In genomic region chr14:104796682-104797081, GRCh38 we compare ENCODE assay signal across 1 cellular context.
TF ChIP-seq lines count a peak whose summit lies in the region.

No MANE protein-coding gene starts in this region.

TF ChIP-seq in HepG2, 621 proteins besides CTCF, POLR2A, EP300 and RAD21:
- TF ChIP-seq ZNF543 (CRISPR knock-in tag; IDR thresholded peaks at IDR 0.05) = peak; percentile 64; the same call in 1 of the 2 replicates
- TF ChIP-seq CHD2 (IDR thresholded peaks at IDR 0.05; ENCODE audit: low read depth, low read length) = no peak
- TF ChIP-seq THAP8 (CRISPR knock-in tag; IDR thresholded peaks at IDR 0.05; ENCODE audit: borderline replicate concordance) = no peak
- TF ChIP-seq, protein P1, sequence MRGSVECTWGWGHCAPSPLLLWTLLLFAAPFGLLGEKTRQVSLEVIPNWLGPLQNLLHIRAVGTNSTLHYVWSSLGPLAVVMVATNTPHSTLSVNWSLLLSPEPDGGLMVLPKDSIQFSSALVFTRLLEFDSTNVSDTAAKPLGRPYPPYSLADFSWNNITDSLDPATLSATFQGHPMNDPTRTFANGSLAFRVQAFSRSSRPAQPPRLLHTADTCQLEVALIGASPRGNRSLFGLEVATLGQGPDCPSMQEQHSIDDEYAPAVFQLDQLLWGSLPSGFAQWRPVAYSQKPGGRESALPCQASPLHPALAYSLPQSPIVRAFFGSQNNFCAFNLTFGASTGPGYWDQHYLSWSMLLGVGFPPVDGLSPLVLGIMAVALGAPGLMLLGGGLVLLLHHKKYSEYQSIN (CRISPR knock-in tag; IDR thresholded peaks at IDR 0.05; ENCODE audit: borderline replicate concordance) = no peak
- TF ChIP-seq RBM39 (IDR thresholded peaks at IDR 0.05; ENCODE audit: low read depth, low read length, poor library complexity, severe bottlenecking) = peak; percentile 14
- TF ChIP-seq, protein P2, sequence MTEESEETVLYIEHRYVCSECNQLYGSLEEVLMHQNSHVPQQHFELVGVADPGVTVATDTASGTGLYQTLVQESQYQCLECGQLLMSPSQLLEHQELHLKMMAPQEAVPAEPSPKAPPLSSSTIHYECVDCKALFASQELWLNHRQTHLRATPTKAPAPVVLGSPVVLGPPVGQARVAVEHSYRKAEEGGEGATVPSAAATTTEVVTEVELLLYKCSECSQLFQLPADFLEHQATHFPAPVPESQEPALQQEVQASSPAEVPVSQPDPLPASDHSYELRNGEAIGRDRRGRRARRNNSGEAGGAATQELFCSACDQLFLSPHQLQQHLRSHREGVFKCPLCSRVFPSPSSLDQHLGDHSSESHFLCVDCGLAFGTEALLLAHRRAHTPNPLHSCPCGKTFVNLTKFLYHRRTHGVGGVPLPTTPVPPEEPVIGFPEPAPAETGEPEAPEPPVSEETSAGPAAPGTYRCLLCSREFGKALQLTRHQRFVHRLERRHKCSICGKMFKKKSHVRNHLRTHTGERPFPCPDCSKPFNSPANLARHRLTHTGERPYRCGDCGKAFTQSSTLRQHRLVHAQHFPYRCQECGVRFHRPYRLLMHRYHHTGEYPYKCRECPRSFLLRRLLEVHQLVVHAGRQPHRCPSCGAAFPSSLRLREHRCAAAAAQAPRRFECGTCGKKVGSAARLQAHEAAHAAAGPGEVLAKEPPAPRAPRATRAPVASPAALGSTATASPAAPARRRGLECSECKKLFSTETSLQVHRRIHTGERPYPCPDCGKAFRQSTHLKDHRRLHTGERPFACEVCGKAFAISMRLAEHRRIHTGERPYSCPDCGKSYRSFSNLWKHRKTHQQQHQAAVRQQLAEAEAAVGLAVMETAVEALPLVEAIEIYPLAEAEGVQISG (CRISPR knock-in tag; IDR thresholded peaks at IDR 0.05) = no peak
- TF ChIP-seq ZFP90 (CRISPR knock-in tag; IDR thresholded peaks at IDR 0.05; ENCODE audit: borderline replicate concordance) = peak; percentile 34; the same call in 1 of the 2 replicates
- no peak for TF ChIP-seq ARNT (IDR thresholded peaks at IDR 0.05)
- 0 out of 2 replicates have a peak, but pooled peaks have one; percentile 11 for TF ChIP-seq BCL3 (CRISPR knock-in tag; IDR thresholded peaks at IDR 0.05)
- no peak for TF ChIP-seq MED8 (CRISPR knock-in tag; IDR thresholded peaks at IDR 0.05; ENCODE audit: insufficient replicate concordance)
- TF ChIP-seq THAP11 (CRISPR knock-in tag; IDR thresholded peaks at IDR 0.05) = 0 out of 2 replicates have a peak, but pooled peaks have one; percentile 8
- no peak for TF ChIP-seq ZFYVE20 (CRISPR knock-in tag; IDR thresholded peaks at IDR 0.05; ENCODE audit: borderline replicate concordance, low read depth)
- TF ChIP-seq ZFP91 (CRISPR knock-in tag; IDR thresholded peaks at IDR 0.05; ENCODE audit: borderline replicate concordance) = 0 out of 2 replicates have a peak, but pooled peaks have one; percentile 24
- 0 out of 2 replicates have a peak, but pooled peaks have one; percentile 51 for TF ChIP-seq ZXDC (CRISPR knock-in tag; IDR thresholded peaks at IDR 0.05)
- peak; percentile 19; the same call in 1 of the 2 replicates for TF ChIP-seq PHF21A (CRISPR knock-in tag; IDR thresholded peaks at IDR 0.05)
- TF ChIP-seq SMARCC2 (IDR thresholded peaks at IDR 0.05) = no peak
- TF ChIP-seq, protein P3, sequence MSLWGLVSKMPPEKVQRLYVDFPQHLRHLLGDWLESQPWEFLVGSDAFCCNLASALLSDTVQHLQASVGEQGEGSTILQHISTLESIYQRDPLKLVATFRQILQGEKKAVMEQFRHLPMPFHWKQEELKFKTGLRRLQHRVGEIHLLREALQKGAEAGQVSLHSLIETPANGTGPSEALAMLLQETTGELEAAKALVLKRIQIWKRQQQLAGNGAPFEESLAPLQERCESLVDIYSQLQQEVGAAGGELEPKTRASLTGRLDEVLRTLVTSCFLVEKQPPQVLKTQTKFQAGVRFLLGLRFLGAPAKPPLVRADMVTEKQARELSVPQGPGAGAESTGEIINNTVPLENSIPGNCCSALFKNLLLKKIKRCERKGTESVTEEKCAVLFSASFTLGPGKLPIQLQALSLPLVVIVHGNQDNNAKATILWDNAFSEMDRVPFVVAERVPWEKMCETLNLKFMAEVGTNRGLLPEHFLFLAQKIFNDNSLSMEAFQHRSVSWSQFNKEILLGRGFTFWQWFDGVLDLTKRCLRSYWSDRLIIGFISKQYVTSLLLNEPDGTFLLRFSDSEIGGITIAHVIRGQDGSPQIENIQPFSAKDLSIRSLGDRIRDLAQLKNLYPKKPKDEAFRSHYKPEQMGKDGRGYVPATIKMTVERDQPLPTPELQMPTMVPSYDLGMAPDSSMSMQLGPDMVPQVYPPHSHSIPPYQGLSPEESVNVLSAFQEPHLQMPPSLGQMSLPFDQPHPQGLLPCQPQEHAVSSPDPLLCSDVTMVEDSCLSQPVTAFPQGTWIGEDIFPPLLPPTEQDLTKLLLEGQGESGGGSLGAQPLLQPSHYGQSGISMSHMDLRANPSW (CRISPR knock-in tag; IDR thresholded peaks at IDR 0.05; ENCODE audit: borderline replicate concordance) = 0 out of 2 replicates have a peak, but pooled peaks have one; percentile 4
- no peak for TF ChIP-seq RFX5 (IDR thresholded peaks at IDR 0.05; ENCODE audit: low read depth, low read length)
- TF ChIP-seq USF2 (IDR thresholded peaks at IDR 0.05; ENCODE audit: low read depth, low read length) = no peak
- TF ChIP-seq USF2 (CRISPR knock-in tag; IDR thresholded peaks at IDR 0.05; ENCODE audit: borderline replicate concordance) = no peak
